ENCODE assay signal across 8 cellular contexts in the genomic region with DNA sequence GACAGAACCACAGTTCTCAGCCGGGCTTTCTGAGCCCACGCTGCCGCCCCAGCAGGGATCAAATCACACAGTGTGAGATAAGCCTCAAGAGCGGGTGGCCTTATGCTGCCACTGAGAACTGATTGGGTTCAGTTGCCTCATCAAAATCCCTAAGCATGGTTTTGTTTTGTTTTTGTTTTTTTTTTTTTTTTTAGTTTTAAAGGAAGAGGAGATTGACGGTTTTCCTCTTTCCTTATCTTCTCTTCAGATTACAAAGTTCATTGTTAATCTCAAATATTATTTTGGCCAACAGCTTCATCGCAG. TPM values are rescaled to one million over a fixed set of nuclear protein-coding genes. Genes with fewer than 3 reads are reported as not detected.
DNase-seq lines count a peak whose midpoint lies in the region; ATAC-seq, FAIRE-seq and TF ChIP-seq lines count a peak whose summit lies in the region.

No MANE protein-coding gene starts in this region.

- TF ChIP-seq RAD21 in K562 (CRISPR knock-in tag; conservative IDR thresholded peaks at IDR 0.05 in 1 of 2, IDR thresholded peaks at IDR 0.05 in 1 of 2), result no peak

- peak overlapping the region; percentile 98 for H2AFZ ChIP-seq in K562 (ENCODE audit: low read depth, low read length)

- H3K4me2 ChIP-seq in K562 (ENCODE audit: insufficient read depth, low read length), result peak overlapping the region; percentile 84

- DNase-seq in activated CD4-positive, CD25-positive, alpha-beta regulatory T cell (lab: John Stamatoyannopoulos, UW), result no peak
- no peak for DNase-seq in K562 (ENCODE audit: extremely low read depth in 1 of 4, low spot score in 3 of 4)
- DNase-seq in lower leg skin (ENCODE audit: low spot score in 2 of 2), result no peak
- peak; percentile 67 for DNase-seq in upper lobe of right lung
- no peak for DNase-seq in NCI-H345 treated with DMSO at 0.1 percent for 48 hours (lab: John Stamatoyannopoulos, UW; ENCODE audit: unreplicated experiment)
- DNase-seq in T-helper 9 cell, result no peak

- CTCF ChIA-PET in K562 (lab: Yijun Ruan, JAX; ENCODE audit: low intra/inter-chr PET ratio), result no interaction called here

- FAIRE-seq in K562 (lab: Jason Lieb, UNC), result no peak

- H3K9me3 ChIP-seq in K562 (replicated peaks; ENCODE audit: control insufficient read depth, insufficient read depth, low read depth, low read length) (no peaks in the 10 kb centered on the region), upper lobe of right lung (no peaks in the 10 kb centered on the region)

- TF ChIP-seq EP300 in K562 (IDR thresholded peaks at IDR 0.05; ENCODE audit: low read length), result no peak

- H3K27me3 ChIP-seq in K562 (ENCODE audit: control insufficient read depth in 2 of 2, insufficient read depth in 2 of 2, low read length in 2 of 2) (no peaks in the 10 kb centered on the region), upper lobe of right lung (no peaks in the 10 kb centered on the region)

- BruUV-seq in K562 (replicated peaks; lab: Mats Ljungman, UMichigan), result no TSS peak

- H3K79me2 ChIP-seq in K562 (ENCODE audit: control insufficient read depth, insufficient read depth, low read length), result peaks cover 64% of the 10 kb centered on the region

- POLR2A ChIA-PET in K562 (lab: Yijun Ruan, JAX), result interaction anchor here (0.6 to 3.5 kb wide), 20 partner anchors 9 to 497 kb away, joined by 3 to 27 read pairs (median 3); a partner anchor contains a TSS

- H3K9me1 ChIP-seq in K562 (ENCODE audit: control insufficient read depth, insufficient read depth, low read length), result no peaks in the 10 kb centered on the region

- ATAC-seq in activated CD4-positive, CD25-positive, alpha-beta regulatory T cell treated with anti-CD3 and anti-CD28 coated beads, Interleukin-2, amount 50 U/mL, for 24 hours, result peak; percentile 23 to 24
- ATAC-seq in HG03196 (IDR thresholded peaks at IDR 0.05; ENCODE audit: unreplicated experiment) (peak; percentile 13), K562 (peak; percentile 64), upper lobe of right lung (peak; percentile 45)

- intact Hi-C loops in K562 (cut with micrococcal nuclease), result loop anchor here (2.0 to 10.0 kb wide), 5 partner anchors 51 to 718 kb away; a partner anchor contains a TSS
- intact Hi-C loops in lower leg skin (cut with DNase I; ENCODE audit: low total_unique reads), result no loop called here
- intact Hi-C loops in upper lobe of right lung (cut with DNase I), result no loop called here

- peaks cover 44% of the 10 kb centered on the region for H3K36me3 ChIP-seq in K562 (ENCODE audit: control insufficient read depth, insufficient read depth, low read length)
- H3K36me3 ChIP-seq in upper lobe of right lung, result peaks cover 26% of the 10 kb centered on the region

- H3K4me1 ChIP-seq in K562 (replicated peaks in 1 of 2; ENCODE audit: control insufficient read depth in 2 of 2, insufficient read depth in 2 of 2, low read length in 2 of 2) (peaks cover 5 to 31% of the 10 kb centered on the region in 2 experiments; a peak in 4 of 5 replicates), upper lobe of right lung (peaks cover 14% of the 10 kb centered on the region)

- H3K27ac ChIP-seq in K562 (ENCODE audit: extremely low read depth, low read depth, low read length) (peak overlapping the region; percentile 93), upper lobe of right lung (peak overlapping the region; percentile 99)

- WGBS in K562 (ENCODE audit: insufficient coverage, low coverage, missing lambda C conversion rate), result 0% methylated on average over 6 of the region's 6 CpGs
- WGBS in lower leg skin, 2 donors, result 7 to 8% methylated on average over 6 of the region's 6 CpGs

- H3K4me3 ChIP-seq in K562 (peak overlapping the region; percentile 81), lower leg skin (ENCODE audit: low read depth, poor library complexity, severe bottlenecking) (peak overlapping the region; percentile 77), upper lobe of right lung (peak overlapping the region; percentile 89)

- TF ChIP-seq CTCF in K562 (IDR thresholded peaks at IDR 0.05 in 2 of 3, conservative IDR thresholded peaks at IDR 0.05 in 1 of 3; ENCODE audit: insufficient read depth in 2 of 3, low read depth in 1 of 3, low read length in 3 of 3) (no peak), lower leg skin (IDR thresholded peaks at IDR 0.05) (no peak), upper lobe of right lung (IDR thresholded peaks at IDR 0.05) (no peak)

- H3K9ac ChIP-seq in K562 (ENCODE audit: insufficient read depth in 1 of 2, low read depth in 2 of 2, low read length in 2 of 2), result peak overlapping the region; percentile 94 to 98

- no peaks in the 10 kb centered on the region for H4K20me1 ChIP-seq in K562 (replicated peaks; ENCODE audit: control insufficient read depth, insufficient read depth, low read length)

- in situ Hi-C loops in K562 (cut with MboI), result no loop called here

- no peak for TF ChIP-seq POLR2A in K562 (conservative IDR thresholded peaks at IDR 0.05)
- TF ChIP-seq POLR2A in lower leg skin (IDR thresholded peaks at IDR 0.05), result no peak

TF ChIP-seq in K562, 482 proteins besides CTCF, POLR2A, EP300 and RAD21 (continues in another document):
- no peak for TF ChIP-seq EZH2 (IDR thresholded peaks at IDR 0.05; ENCODE audit: borderline replicate concordance, low read depth, low read length)
- no peak for TF ChIP-seq GABPB1 (CRISPR knock-in tag; IDR thresholded peaks at IDR 0.05)
- TF ChIP-seq, protein P1, sequence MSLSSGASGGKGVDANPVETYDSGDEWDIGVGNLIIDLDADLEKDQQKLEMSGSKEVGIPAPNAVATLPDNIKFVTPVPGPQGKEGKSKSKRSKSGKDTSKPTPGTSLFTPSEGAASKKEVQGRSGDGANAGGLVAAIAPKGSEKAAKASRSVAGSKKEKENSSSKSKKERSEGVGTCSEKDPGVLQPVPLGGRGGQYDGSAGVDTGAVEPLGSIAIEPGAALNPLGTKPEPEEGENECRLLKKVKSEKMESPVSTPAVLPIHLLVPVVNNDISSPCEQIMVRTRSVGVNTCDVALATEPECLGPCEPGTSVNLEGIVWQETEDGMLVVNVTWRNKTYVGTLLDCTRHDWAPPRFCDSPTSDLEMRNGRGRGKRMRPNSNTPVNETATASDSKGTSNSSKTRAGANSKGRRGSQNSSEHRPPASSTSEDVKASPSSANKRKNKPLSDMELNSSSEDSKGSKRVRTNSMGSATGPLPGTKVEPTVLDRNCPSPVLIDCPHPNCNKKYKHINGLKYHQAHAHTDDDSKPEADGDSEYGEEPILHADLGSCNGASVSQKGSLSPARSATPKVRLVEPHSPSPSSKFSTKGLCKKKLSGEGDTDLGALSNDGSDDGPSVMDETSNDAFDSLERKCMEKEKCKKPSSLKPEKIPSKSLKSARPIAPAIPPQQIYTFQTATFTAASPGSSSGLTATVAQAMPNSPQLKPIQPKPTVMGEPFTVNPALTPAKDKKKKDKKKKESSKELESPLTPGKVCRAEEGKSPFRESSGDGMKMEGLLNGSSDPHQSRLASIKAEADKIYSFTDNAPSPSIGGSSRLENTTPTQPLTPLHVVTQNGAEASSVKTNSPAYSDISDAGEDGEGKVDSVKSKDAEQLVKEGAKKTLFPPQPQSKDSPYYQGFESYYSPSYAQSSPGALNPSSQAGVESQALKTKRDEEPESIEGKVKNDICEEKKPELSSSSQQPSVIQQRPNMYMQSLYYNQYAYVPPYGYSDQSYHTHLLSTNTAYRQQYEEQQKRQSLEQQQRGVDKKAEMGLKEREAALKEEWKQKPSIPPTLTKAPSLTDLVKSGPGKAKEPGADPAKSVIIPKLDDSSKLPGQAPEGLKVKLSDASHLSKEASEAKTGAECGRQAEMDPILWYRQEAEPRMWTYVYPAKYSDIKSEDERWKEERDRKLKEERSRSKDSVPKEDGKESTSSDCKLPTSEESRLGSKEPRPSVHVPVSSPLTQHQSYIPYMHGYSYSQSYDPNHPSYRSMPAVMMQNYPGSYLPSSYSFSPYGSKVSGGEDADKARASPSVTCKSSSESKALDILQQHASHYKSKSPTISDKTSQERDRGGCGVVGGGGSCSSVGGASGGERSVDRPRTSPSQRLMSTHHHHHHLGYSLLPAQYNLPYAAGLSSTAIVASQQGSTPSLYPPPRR (CRISPR knock-in tag; IDR thresholded peaks at IDR 0.05; ENCODE audit: borderline replicate concordance), result no peak
- no peak for TF ChIP-seq HEY1 (CRISPR knock-in tag; IDR thresholded peaks at IDR 0.05; ENCODE audit: borderline replicate concordance)
- no peak for TF ChIP-seq RBM14 (IDR thresholded peaks at IDR 0.05; ENCODE audit: borderline replicate concordance, insufficient read depth, low read depth, low read length)
- 0 out of 2 replicates have a peak, but pooled peaks have one; percentile 49 for TF ChIP-seq CEBPG (CRISPR knock-in tag; IDR thresholded peaks at IDR 0.05)
- peak in 1 of 2 experiments; percentile 46; a peak in 2 of 4 replicates for TF ChIP-seq CEBPG (tag; conservative IDR thresholded peaks at IDR 0.05 in 1 of 2, IDR thresholded peaks at IDR 0.05 in 1 of 2)
- TF ChIP-seq ZNF134 (CRISPR knock-in tag; conservative IDR thresholded peaks at IDR 0.05), result no peak
- TF ChIP-seq LCOR (CRISPR knock-in tag; IDR thresholded peaks at IDR 0.05), result 0 out of 2 replicates have a peak, but pooled peaks have one; percentile 32
- TF ChIP-seq ZFPM2 (CRISPR knock-in tag; IDR thresholded peaks at IDR 0.05), result no peak
- no peak for TF ChIP-seq CXXC5 (CRISPR knock-in tag; IDR thresholded peaks at IDR 0.05)
- no peak for TF ChIP-seq L3MBTL2 (IDR thresholded peaks at IDR 0.05)
- no peak for TF ChIP-seq BDP1 (IDR thresholded peaks at IDR 0.05; ENCODE audit: insufficient read depth, insufficient read length)

RNA-seq across cellular contexts. Expression of a gene that starts 0.6 kb away (rescaled TPM):
- total RNA-seq in K562 (2011; cell fraction: chromatin; rRNA removed; ENCODE audit: low replicate concordance), result 11.0 and 11.3 TPM in 2 replicates
- total RNA-seq in K562 (2011; cell fraction: nucleolus; rRNA removed), result 18.5 and 22.6 TPM in 2 replicates
- 18.0 and 19.1 TPM in 2 replicates for total RNA-seq in K562 (2011; cell fraction: nucleoplasm; rRNA removed)
- total RNA-seq in K562 (2014; rRNA removed), result 92.1 and 131 TPM in 2 replicates
- 134 and 151 TPM in 2 replicates for total RNA-seq in K562 (2014; rRNA removed; fragmentation: Illumina TruSeq; extraction: Trizol)
- 155 and 158 TPM in 2 replicates for total RNA-seq in K562 (2015; rRNA removed; fragmentation: Illumina TruSeq; extraction: Trizol)
- total RNA-seq in K562 (2021), result 102 and 112 TPM in 2 replicates
- 50.3 and 77.7 TPM in 2 replicates for polyA plus RNA-seq in K562 (2011; rRNA removed)
- polyA plus RNA-seq in K562 (2011; cell fraction: cytosol; rRNA removed), result 36.7 and 39.3 TPM in 2 replicates
- polyA plus RNA-seq in K562 (2011; cell fraction: nucleus; rRNA removed), result 17.7 and 23.9 TPM in 2 replicates
- polyA plus RNA-seq in K562 (2012), result 96.2 and 170 TPM in 2 replicates
- polyA plus RNA-seq in K562 (2014; fragmentation: Illumina TruSeq; extraction: Trizol), result 91.5 and 119 TPM in 2 replicates
- 100 to 1,000 TPM; 171 to 187 TPM for polyA plus RNA-seq in K562 (2014; fragmentation: Nextera tagmentation; extraction: Ambion mirVana)
- 172 and 190 TPM in 2 replicates for polyA plus RNA-seq in K562 (2014; rRNA removed)
- polyA minus RNA-seq in K562 (2011; rRNA and poly(A)+ RNA removed), result 12.1 and 12.6 TPM in 2 replicates
- 16.4 and 25.5 TPM in 2 replicates for polyA minus RNA-seq in K562 (2011; cell fraction: cytosol; rRNA and poly(A)+ RNA removed)
- 15.6 and 20.1 TPM in 2 replicates for polyA minus RNA-seq in K562 (2011; cell fraction: nucleus; rRNA and poly(A)+ RNA removed)
- 10 to 100 TPM in 3 of 4 donors, 1 to 10 TPM in 1; 9.8 to 33.3 (median 14.8) TPM for total RNA-seq in lower leg skin
- 25.0 TPM for total RNA-seq in upper lobe of right lung

Comparison
In these comparisons a context has a peak if more than half of its experiments do, and no peak if none do; other contexts are left out.
1. ATAC-seq: peak in every context shown above with its lines; median percentile 64 in K562; 45 in upper lobe of right lung; 24 in activated CD4-positive, CD25-positive, alpha-beta regulatory T cell treated with anti-CD3 and anti-CD28 coated beads, Interleukin-2, amount 50 U/mL, for 24 hours; 13 in HG03196.